ENCODE assay signal across 12 cellular contexts in the genomic region with DNA sequence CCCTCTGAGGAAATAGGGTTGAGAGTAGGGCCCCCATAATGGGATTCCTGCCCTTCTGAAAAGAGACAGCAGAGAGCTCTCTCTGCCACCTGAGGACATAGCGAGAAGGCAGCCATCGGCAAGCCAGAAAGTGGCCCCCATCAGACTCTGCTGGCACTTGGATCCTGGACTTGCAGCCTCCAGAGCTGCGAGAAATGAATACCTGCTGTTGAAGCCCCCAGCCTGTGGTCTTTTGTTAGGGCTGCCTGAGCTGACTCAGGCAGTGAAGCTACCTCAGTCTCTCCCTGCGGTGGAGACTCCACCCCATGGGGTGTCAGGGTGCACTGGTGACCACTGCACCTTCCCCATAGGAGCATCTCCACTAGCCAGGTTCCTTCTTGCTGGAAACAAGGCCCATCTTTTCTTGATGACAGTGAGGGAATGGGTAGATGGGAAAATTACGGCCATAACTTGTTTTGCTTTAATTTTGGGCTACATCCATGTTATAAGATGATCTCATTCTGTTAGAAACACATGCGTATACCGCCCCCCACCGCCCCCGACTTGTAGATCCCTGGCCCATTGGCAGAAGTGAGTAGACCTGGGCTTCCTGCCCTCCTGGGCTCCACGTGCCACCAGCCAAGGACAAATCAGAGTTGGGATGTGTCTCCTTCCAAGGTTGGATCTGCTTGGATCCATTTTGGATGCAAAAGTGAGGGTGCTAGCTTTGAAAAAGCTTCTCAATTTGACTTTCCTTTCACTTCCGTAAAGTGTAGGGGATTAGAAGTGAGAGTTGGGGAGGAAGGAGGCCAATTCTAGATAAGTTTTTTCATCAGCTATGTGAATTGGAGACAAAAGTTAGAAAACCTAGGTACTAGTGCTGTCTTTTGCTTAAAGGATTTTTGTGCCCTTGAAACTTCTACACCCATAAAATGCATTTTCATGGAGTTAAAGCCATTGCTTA. TPM values are rescaled to one million over a fixed set of nuclear protein-coding genes. Genes with fewer than 3 reads are reported as not detected.
DNase-seq lines count a peak whose midpoint lies in the region; ATAC-seq, FAIRE-seq and TF ChIP-seq lines count a peak whose summit lies in the region.
"Had no signal": no experiment of that assay in that cellular context is flagged by ENCODE, and none has a peak within 500 bp of the region (broad histone marks: within the 10 kb centered on the region; RNA-seq: fewer than 3 reads in every experiment).

No MANE protein-coding gene starts in this region.

- ATAC-seq in GM12878: no peak
- no peak for ATAC-seq in stimulated activated memory B cell treated with anti-CD40 and anti-IgM and Interleukin-4, amounts not matched to agents 10 μg/mL and 1 μg/mL and 100 μg/mL, for 72 hours
- no peak for ATAC-seq in GM21360 (IDR thresholded peaks at IDR 0.05; ENCODE audit: unreplicated experiment)

- H3K9me3 Mint-ChIP-seq in stimulated activated memory B cell treated with anti-CD40 and anti-IgM and Interleukin-4, amounts not matched to agents 10 μg/mL and 1 μg/mL and 100 μg/mL, for 72 hours: no peaks in the 10 kb centered on the region

- no peaks in the 10 kb centered on the region for H3K27me3 Mint-ChIP-seq in stimulated activated memory B cell treated with anti-CD40 and anti-IgM and Interleukin-4, amounts not matched to agents 10 μg/mL and 1 μg/mL and 100 μg/mL, for 72 hours

- no TSS peak for BruUV-seq in GM12878 (replicated peaks; lab: Mats Ljungman, UMichigan)

- H4K20me1 ChIP-seq in GM12878 (ENCODE audit: control insufficient read depth, insufficient read depth): no peaks in the 10 kb centered on the region

- H3K4me2 ChIP-seq in GM12878 (ENCODE audit: control insufficient read depth, insufficient read depth): no peak overlapping the region

- POLR2A ChIA-PET in GM12878 (lab: Charles Lee): interaction anchor here (0.8 to 0.9 kb wide), 3 partner anchors 10 to 16 kb away, joined by 3 read pairs; no protein-coding TSS in a partner anchor

- intact Hi-C loops in GM12878 (cut with micrococcal nuclease; ENCODE audit: unreplicated experiment): no loop called here
- intact Hi-C loops in tibial artery (cut with DNase I; ENCODE audit: low total_unique reads): loop anchor here (5.0 kb wide), 1 partner anchor 40 kb away; no protein-coding TSS in a partner anchor

- no peak overlapping the region for H3K4me3 Mint-ChIP-seq in stimulated activated memory B cell treated with anti-CD40 and anti-IgM and Interleukin-4, amounts not matched to agents 10 μg/mL and 1 μg/mL and 100 μg/mL, for 72 hours

- TF ChIP-seq CTCF in GM12878 (IDR thresholded peaks at IDR 0.05 in 2 of 3, conservative IDR thresholded peaks at IDR 0.05 in 1 of 3; ENCODE audit: control insufficient read depth in 2 of 3, extremely low read depth in 1 of 3, insufficient read depth in 1 of 3, low read depth in 3 of 3, low read length in 3 of 3) (no peak), tibial artery (IDR thresholded peaks at IDR 0.05) (no peak)

- H3K4me1 Mint-ChIP-seq in stimulated activated memory B cell treated with anti-CD40 and anti-IgM and Interleukin-4, amounts not matched to agents 10 μg/mL and 1 μg/mL and 100 μg/mL, for 72 hours: peaks cover 79% of the 10 kb centered on the region

- no peaks in the 10 kb centered on the region for H3K9me3 ChIP-seq in GM12878 (replicated peaks; ENCODE audit: control insufficient read depth, insufficient read depth, low read length)
- H3K9me3 ChIP-seq in tibial artery: no peaks in the 10 kb centered on the region

- peaks cover 27% of the 10 kb centered on the region for H3K36me3 Mint-ChIP-seq in stimulated activated memory B cell treated with anti-CD40 and anti-IgM and Interleukin-4, amounts not matched to agents 10 μg/mL and 1 μg/mL and 100 μg/mL, for 72 hours

- no peak for TF ChIP-seq EP300 in GM12878 (IDR thresholded peaks at IDR 0.05; ENCODE audit: borderline replicate concordance in 1 of 2, control insufficient read depth in 1 of 2, low read depth in 2 of 2, low read length in 2 of 2)

- H3K4me3 ChIP-seq in GM12878 (no peak overlapping the region), tibial artery (no peak overlapping the region)

- in situ Hi-C loops in GM12878 (cut with MboI): no loop called here

- DNase-seq in activated CD8-positive, alpha-beta memory T cell treated with anti-CD3 and anti-CD28 coated beads for 24 hours: peak; percentile 59
- no peak for DNase-seq in activated CD8-positive, alpha-beta memory T cell treated with anti-CD3 and anti-CD28 coated beads, Interleukin-2, amount 50 U/mL, for 4 hours
- peak; percentile 14 for DNase-seq in RPMI8226
- DNase-seq in GM12878 (ENCODE audit: low read depth, low spot score): no peak
- no peak for DNase-seq in ecto neural progenitor cell (ENCODE audit: low spot score)
- no peak for DNase-seq in tibial artery

- H3K4me1 ChIP-seq in GM12878 (ENCODE audit: control insufficient read depth, insufficient read depth, low read length): peaks cover 35% of the 10 kb centered on the region
- peaks cover 0 to 64% (median 34%) of the 10 kb centered on the region in 4 donors for H3K4me1 ChIP-seq in tibial artery

- H3K36me3 ChIP-seq in GM12878 (ENCODE audit: control insufficient read depth in 2 of 2, insufficient read depth in 2 of 2, low read length in 1 of 2): no peaks in the 10 kb centered on the region; a peak in 1 of 4 replicates
- H3K36me3 ChIP-seq in tibial artery: no peaks in the 10 kb centered on the region
- H3K36me3 ChIP-seq: brain microvascular endothelial cell had no signal

- H3K27ac ChIP-seq in GM12878 (ENCODE audit: control insufficient read depth, insufficient read depth) (0 out of 2 replicates have a peak overlapping the region, but pooled peaks have one; percentile 20), tibial artery (peak overlapping the region in 1 of 2 donors; percentile 0)
- H3K27ac ChIP-seq: brain microvascular endothelial cell had no signal

- H3K79me2 ChIP-seq in GM12878 (ENCODE audit: control insufficient read depth, insufficient read depth, low read length): peaks cover 57% of the 10 kb centered on the region

- H3K27ac Mint-ChIP-seq in stimulated activated memory B cell treated with anti-CD40 and anti-IgM and Interleukin-4, amounts not matched to agents 10 μg/mL and 1 μg/mL and 100 μg/mL, for 72 hours: peak overlapping the region; percentile 87

- FAIRE-seq in GM12878 (lab: Jason Lieb, UNC): no peak
- FAIRE-seq: frontal cortex, TTC549, urothelium cell line had no signal

- H3K27me3 ChIP-seq in GM12878 (replicated peaks in 1 of 2; ENCODE audit: control insufficient read depth in 2 of 2, insufficient read depth in 2 of 2, low read length in 1 of 2) (no peaks in the 10 kb centered on the region), tibial artery (no peaks in the 10 kb centered on the region)
- H3K27me3 ChIP-seq: brain microvascular endothelial cell had no signal

- CTCF ChIA-PET in GM12878 (lab: Yijun Ruan, JAX): interaction anchor here (0.7 to 2.8 kb wide), 12 partner anchors 9 to 309 kb away, joined by 3 to 24 read pairs (median 3); no protein-coding TSS in a partner anchor

- 68% methylated on average over 11 of the region's 11 CpGs for WGBS in GM12878 (ENCODE audit: insufficient coverage, insufficient replicate concordance, low lambda C conversion rate, missing lambda C conversion rate)

- RAD21 ChIA-PET in GM12878 (lab: Charles Lee; ENCODE audit: unreplicated experiment): interaction anchor here (1.0 to 1.6 kb wide), 4 partner anchors 11 to 33 kb away, joined by 3 to 9 read pairs (median 4); no protein-coding TSS in a partner anchor

- SMC1A ChIA-PET in GM12878 (lab: Charles Lee; ENCODE audit: uncharacterized antibody, unreplicated experiment): interaction anchor here (0.6 to 5.5 kb wide), 7 partner anchors 10 to 296 kb away, joined by 3 to 21 read pairs (median 6); no protein-coding TSS in a partner anchor

- no peak overlapping the region for H3K9ac ChIP-seq in GM12878 (ENCODE audit: control insufficient read depth, insufficient read depth, low read length)

- H2AFZ ChIP-seq in GM12878 (ENCODE audit: control insufficient read depth, low read depth, low read length): no peak overlapping the region

- TF ChIP-seq RAD21 in GM12878 (IDR thresholded peaks at IDR 0.05; ENCODE audit: insufficient read depth, low read depth, low read length): no peak

- TF ChIP-seq POLR2A in GM12878 (IDR thresholded peaks at IDR 0.05; ENCODE audit: low read depth, low read length): no peak

TF ChIP-seq in GM12878, 131 proteins besides CTCF, POLR2A, EP300 and RAD21:
- TF ChIP-seq ZNF217 (IDR thresholded peaks at IDR 0.05): no peak
- TF ChIP-seq IRF4 (IDR thresholded peaks at IDR 0.05; ENCODE audit: low read depth, low read length): 0 out of 2 replicates have a peak, but pooled peaks have one; percentile 13
- TF ChIP-seq SPI1 (IDR thresholded peaks at IDR 0.05; ENCODE audit: borderline replicate concordance, insufficient read depth, low read depth, low read length): peak; percentile 82
- TF ChIP-seq EED (IDR thresholded peaks at IDR 0.05; ENCODE audit: low read depth): peak; percentile 60
- peak; percentile 24 to 47; a peak in 2 of 4 replicates for TF ChIP-seq IKZF2 (IDR thresholded peaks at IDR 0.05)
- TF ChIP-seq CHD1 (IDR thresholded peaks at IDR 0.05; ENCODE audit: low read depth, low read length): no peak
- TF ChIP-seq SUZ12 (IDR thresholded peaks at IDR 0.05; ENCODE audit: unreplicated experiment): no peak
- TF ChIP-seq IKZF1 (conservative IDR thresholded peaks at IDR 0.05): 0 out of 2 replicates have a peak, but pooled peaks have one; percentile 24

RNA-seq across cellular contexts. Expression of a gene that starts 42.9 kb away (rescaled TPM):
- 14.3 and 15.4 TPM in 2 replicates for total RNA-seq in GM12878 (2013; cell fraction: nucleolus; rRNA removed)
- total RNA-seq in GM12878 (2014; rRNA removed) (25.1 and 25.4 TPM in 2 replicates), GM12878 (2014; rRNA removed; fragmentation: Illumina TruSeq; extraction: Trizol) (13.5 and 15.3 TPM in 2 replicates), GM12878 (2021) (30.9 and 36.5 TPM in 2 replicates)
- 5.6 TPM for polyA plus RNA-seq in GM12878 (2011; ENCODE audit: low read depth)
- polyA plus RNA-seq in GM12878 (2011; rRNA removed) (11.6 and 13.0 TPM in 2 replicates), GM12878 (2014; fragmentation: Illumina TruSeq; extraction: Trizol) (10.1 and 15.4 TPM in 2 replicates), GM12878 (2014; fragmentation: Nextera tagmentation; extraction: Ambion mirVana) (1 to 10 TPM; 1.2 to 3.1 TPM), GM12878 (2014; rRNA removed) (28.1 and 31.1 TPM in 2 replicates), GM12878 (2016; fragmentation: Nextera tagmentation; extraction: Ambion mirVana) (1 to 10 TPM; 5.2 to 7.2 TPM)
- 12.3 and 19.8 TPM in 2 replicates for polyA plus RNA-seq in GM12878 (2011; cell fraction: cytosol; rRNA removed)
- 10.9 and 14.6 TPM in 2 replicates for polyA plus RNA-seq in GM12878 (2011; cell fraction: nucleus; rRNA removed)
- 19.1 and 19.3 TPM in 2 replicates for polyA plus RNA-seq in GM12878 (2012)
- polyA minus RNA-seq in GM12878 (2011; rRNA and poly(A)+ RNA removed): 14.9 and 16.7 TPM in 2 replicates
- 4.4 and 9.6 TPM in 2 replicates for polyA minus RNA-seq in GM12878 (2011; cell fraction: cytosol; rRNA and poly(A)+ RNA removed)
- polyA minus RNA-seq in GM12878 (2011; cell fraction: nucleus; rRNA and poly(A)+ RNA removed): 8.1 and 14.5 TPM in 2 replicates

Comparison
In these comparisons a context has a peak if more than half of its experiments do, and no peak if none do; other contexts are left out.
1. DNase-seq: peak in activated CD8-positive, alpha-beta memory T cell treated with anti-CD3 and anti-CD28 coated beads for 24 hours (single experiment) and RPMI8226 (single experiment); none in activated CD8-positive, alpha-beta memory T cell treated with anti-CD3 and anti-CD28 coated beads, Interleukin-2, amount 50 U/mL, for 4 hours (single experiment), GM12878 (single experiment), ecto neural progenitor cell (single experiment) and tibial artery (0 of 2).